23 cellular contexts compared by ENCODE assay signal in genomic region chr7:70047891-70048448, GRCh38.
DNase-seq lines count a peak whose midpoint lies in the region; ATAC-seq, FAIRE-seq and TF ChIP-seq lines count a peak whose summit lies in the region.
"Had no signal": no experiment of that assay in that cellular context is flagged by ENCODE, and none has a peak within 500 bp of the region (broad histone marks: within the 10 kb centered on the region; RNA-seq: fewer than 3 reads in every experiment).

No MANE protein-coding gene starts in this region.

- intact Hi-C loops in naive thymus-derived CD4-positive, alpha-beta T cell (cut with micrococcal nuclease), result no loop called here

- H3K36me3 ChIP-seq in HUES64 (ENCODE audit: insufficient read depth, low read length) (no peaks in the 10 kb centered on the region), H1 (ENCODE audit: control insufficient read depth in 2 of 4, insufficient read depth in 4 of 4, low read length in 3 of 4) (no peaks in the 10 kb centered on the region), lung (ENCODE audit: control insufficient read depth in 2 of 2, insufficient read depth in 2 of 2, low read length in 2 of 2) (no peaks in the 10 kb centered on the region)
- no peaks in the 10 kb centered on the region for H3K36me3 ChIP-seq in naive thymus-derived CD4-positive, alpha-beta T cell (ENCODE audit: control insufficient read depth in 2 of 3, insufficient read depth in 3 of 3, low read length in 3 of 3)
- H3K36me3 ChIP-seq: BE2C, MG63, Peyer's patch had no signal

- no peaks in the 10 kb centered on the region for H3K23me2 ChIP-seq in H1 (ENCODE audit: low read depth, low read length)

- CTCF ChIA-PET in H1 (lab: Charles Lee; ENCODE audit: partially characterized antibody), result interaction anchor here (1.1 to 1.5 kb wide), 2 partner anchors 11 to 113 kb away, joined by 3 to 4 read pairs; no protein-coding TSS in a partner anchor
- CTCF ChIA-PET in naive thymus-derived CD4-positive, alpha-beta T cell (lab: Charles Lee), result no interaction called here

- ATAC-seq in lung (ENCODE audit: insufficient read depth, low FRiP score), result peak; percentile 34
- no peak for ATAC-seq in naive thymus-derived CD4-positive, alpha-beta T cell
- no peak for ATAC-seq in HG02678 (IDR thresholded peaks at IDR 0.05; ENCODE audit: unreplicated experiment)
- ATAC-seq: HepG2, K562 had no signal

- H2BK12ac ChIP-seq in H1 (ENCODE audit: low read depth, low read length), result no peak overlapping the region

- peak in 1 of 2 experiments; percentile 44; a peak in 1 of 3 replicates for TF ChIP-seq EP300 in H1 (IDR thresholded peaks at IDR 0.05; ENCODE audit: borderline replicate concordance in 1 of 2, low read depth in 2 of 2, low read length in 2 of 2)

- H3K4me1 ChIP-seq in HUES64 (ENCODE audit: insufficient read depth, low read length) (peaks cover 15% of the 10 kb centered on the region), H1 (replicated peaks in 1 of 4; ENCODE audit: control insufficient read depth in 3 of 4, insufficient read depth in 4 of 4, low read length in 3 of 4) (peaks cover 1 to 11% (median 5%) of the 10 kb centered on the region in 4 experiments; a peak in 5 of 7 replicates), lung (ENCODE audit: control insufficient read depth in 2 of 2, insufficient read depth in 2 of 2, low read length in 2 of 2) (no peaks in the 10 kb centered on the region)
- H3K4me1 ChIP-seq in naive thymus-derived CD4-positive, alpha-beta T cell (ENCODE audit: control insufficient read depth in 2 of 2, insufficient read depth in 2 of 2, low read length in 2 of 2), result no peaks in the 10 kb centered on the region

- no peaks in the 10 kb centered on the region for H3K36me3 Mint-ChIP-seq in naive thymus-derived CD4-positive, alpha-beta T cell

- H2AK5ac ChIP-seq in H1 (ENCODE audit: low read depth, low read length), result no peak overlapping the region

- no peak overlapping the region for H3K14ac ChIP-seq in H1 (ENCODE audit: insufficient read length)

- no peak overlapping the region for H3K4me3 Mint-ChIP-seq in naive thymus-derived CD4-positive, alpha-beta T cell

- peak; percentile 17 for DNase-seq in GM13977 (ENCODE audit: low spot score)
- DNase-seq in H1 (ENCODE audit: low read depth in 1 of 2, low spot score in 2 of 2), result no peak
- DNase-seq in lung (ENCODE audit: low spot score), result peak; percentile 30
- no peak for DNase-seq in naive thymus-derived CD4-positive, alpha-beta T cell
- DNase-seq in activated CD8-positive, alpha-beta memory T cell treated with anti-CD3 and anti-CD28 coated beads, Interleukin-2, amount 50 U/mL, for 48 hours, result no peak
- no peak for DNase-seq in activated CD4-positive, alpha-beta T cell treated with anti-CD3 and anti-CD28 coated beads, Interleukin-2, amount 50 U/mL, for 48 hours
- DNase-seq: BE2C, DMS53, EL, GF-D8, HCEC 1CT, MG63, NCI-H1048, NCI-H1436, NCI-H187 treated with DMSO at 0.1 percent for 48 hours, NCI-H2107, NCI-H82, Peyer's patch had no signal

- H2BK15ac ChIP-seq in H1 (ENCODE audit: low read length), result no peak overlapping the region

- TF ChIP-seq CTCF in GM13977 (IDR thresholded peaks at IDR 0.05; ENCODE audit: extremely low read depth, insufficient read depth, missing control alignments) (no peak), H1 (IDR thresholded peaks at IDR 0.05; ENCODE audit: control extremely low read depth in 1 of 3, insufficient read depth in 1 of 3, low read depth in 1 of 3, low read length in 3 of 3) (no peak), lung (IDR thresholded peaks at IDR 0.05; ENCODE audit: control extremely low read depth, extremely low read depth) (no peak)

- no peak overlapping the region for H4K5ac ChIP-seq in H1 (ENCODE audit: insufficient read length, low read depth, low read length)

- TF ChIP-seq RAD21 in H1 (IDR thresholded peaks at IDR 0.05 in 1 of 2, conservative IDR thresholded peaks at IDR 0.05 in 1 of 2; ENCODE audit: low read depth in 2 of 2, low read length in 2 of 2), result no peak

- POLR2A ChIA-PET in H1 (lab: Charles Lee; ENCODE audit: partially characterized antibody), result interaction anchor here (0.9 to 1.6 kb wide), 2 partner anchors 14 to 57 kb away, joined by 3 read pairs; no protein-coding TSS in a partner anchor
- POLR2A ChIA-PET in naive thymus-derived CD4-positive, alpha-beta T cell (lab: Charles Lee), result no interaction called here

- 59% methylated on average over 3 of the region's 3 CpGs for WGBS in HUES64
- WGBS in H1 (ENCODE audit: extremely low coverage in 1 of 2, insufficient coverage in 1 of 2, insufficient read length in 1 of 2, insufficient replicate concordance in 2 of 2, low coverage in 1 of 2, low lambda C conversion rate in 2 of 2, missing lambda C conversion rate in 1 of 2), 2 experiments, result 57% methylated on average over 3 of the region's 3 CpGs; no CpG with 5 or more reads in 1 of the 2 experiments
- 46 to 50% methylated on average over 3 of the region's 3 CpGs for WGBS in lung, 2 donors

- H4K91ac ChIP-seq in H1 (replicated peaks; ENCODE audit: insufficient read length, low read length), result no peak overlapping the region

- H3K4me1 Mint-ChIP-seq in naive thymus-derived CD4-positive, alpha-beta T cell, result no peaks in the 10 kb centered on the region

- H3K4me2 ChIP-seq in H1 (ENCODE audit: insufficient read depth in 1 of 2, low read depth in 2 of 2, low read length in 2 of 2), result no peak overlapping the region

- H3K27me3 Mint-ChIP-seq in naive thymus-derived CD4-positive, alpha-beta T cell, result peaks cover 0 to 3% (median 0%) of the 10 kb centered on the region in 5 donors

- H3K79me2 ChIP-seq in H1 (ENCODE audit: control insufficient read depth in 1 of 2, insufficient read depth in 2 of 2, low read length in 2 of 2), result no peaks in the 10 kb centered on the region

- in situ Hi-C loops in GM13977 (cut with MboI; ENCODE audit: low pct_unique_long_range_greater_than_20kb, low sequenced_read_pairs, unreplicated experiment), result no loop called here

- H2AFZ ChIP-seq in H1 (ENCODE audit: low read length), result no peak overlapping the region

- no peaks in the 10 kb centered on the region for H3K79me1 ChIP-seq in H1 (ENCODE audit: low read depth, low read length)

- no peak overlapping the region for H3K4ac ChIP-seq in H1 (replicated peaks; ENCODE audit: insufficient read length, low read depth, low read length)

- no peak overlapping the region for H3K9ac ChIP-seq in HUES64 (ENCODE audit: low read depth, low read length)
- H3K9ac ChIP-seq in H1 (replicated peaks in 1 of 4; ENCODE audit: extremely low read depth in 1 of 4, low read depth in 3 of 4, low read length in 3 of 4), result no peak overlapping the region

- peak; percentile 66 for FAIRE-seq in H1 (lab: Jason Lieb, UNC)
- FAIRE-seq: D721Med, HepG2, K562 had no signal

- TF ChIP-seq POLR2A in H1 (IDR thresholded peaks at IDR 0.05; ENCODE audit: control extremely low read depth in 1 of 2, low read depth in 2 of 2, low read length in 2 of 2), result no peak

- no peak overlapping the region for H3K27ac Mint-ChIP-seq in naive thymus-derived CD4-positive, alpha-beta T cell

- H2BK120ac ChIP-seq in H1 (replicated peaks; ENCODE audit: low read depth, low read length), result no peak overlapping the region

- no peak overlapping the region for H3K18ac ChIP-seq in H1 (ENCODE audit: extremely low read depth, low read length)

- no peak overlapping the region for H3K4me3 ChIP-seq in HUES64 (ENCODE audit: low read length)
- H3K4me3 ChIP-seq in H1 (ENCODE audit: extremely low read depth in 1 of 4, insufficient read depth in 2 of 4, low read depth in 3 of 4, low read length in 4 of 4), result no peak overlapping the region
- H3K4me3 ChIP-seq in lung, result no peak overlapping the region
- H3K4me3 ChIP-seq in naive thymus-derived CD4-positive, alpha-beta T cell (ENCODE audit: low read length), result no peak overlapping the region
- H3K4me3 ChIP-seq: K562, MG63, Peyer's patch had no signal

- no peaks in the 10 kb centered on the region for H4K20me1 ChIP-seq in H1 (replicated peaks in 1 of 2; ENCODE audit: control insufficient read depth in 1 of 2, insufficient read depth in 2 of 2, low read length in 2 of 2)

- no peak overlapping the region for H2BK20ac ChIP-seq in H1 (ENCODE audit: low read length)

- H3K23ac ChIP-seq in H1 (ENCODE audit: insufficient read length), result no peak overlapping the region

- H3K56ac ChIP-seq in H1 (replicated peaks; ENCODE audit: insufficient read length, low read depth, low read length), result no peak overlapping the region

- H4K8ac ChIP-seq in H1 (ENCODE audit: extremely low read depth, insufficient read depth, low read length), result no peak overlapping the region

- H3K9me3 Mint-ChIP-seq in naive thymus-derived CD4-positive, alpha-beta T cell, result peaks cover 0 to 4% (median 0%) of the 10 kb centered on the region in 11 donors

- H3K9me3 ChIP-seq in HUES64 (ENCODE audit: insufficient read depth, low read depth, low read length) (no peaks in the 10 kb centered on the region), H1 (ENCODE audit: insufficient read depth in 2 of 2, low read depth in 1 of 2, low read length in 1 of 2) (no peaks in the 10 kb centered on the region), lung (ENCODE audit: control insufficient read depth in 2 of 2, insufficient read depth in 1 of 2, low read length in 1 of 2) (no peaks in the 10 kb centered on the region)
- no peaks in the 10 kb centered on the region for H3K9me3 ChIP-seq in naive thymus-derived CD4-positive, alpha-beta T cell (ENCODE audit: control insufficient read depth in 2 of 3, low read length in 3 of 3)
- H3K9me3 ChIP-seq: BE2C, MG63, Peyer's patch had no signal

- H2BK5ac ChIP-seq in H1 (ENCODE audit: low read depth, low read length), result no peak overlapping the region

- H3K27ac ChIP-seq in HUES64 (ENCODE audit: low read depth, low read length) (peak overlapping the region; percentile 58; the same call in 1 of the 2 replicates), H1 (ENCODE audit: low read depth, low read length) (peak overlapping the region; percentile 16; the same call in 1 of the 2 replicates), lung (ENCODE audit: low read depth in 1 of 2, low read length in 1 of 2) (no peak overlapping the region)
- H3K27ac ChIP-seq in naive thymus-derived CD4-positive, alpha-beta T cell (ENCODE audit: low read depth, low read length), result no peak overlapping the region
- H3K27ac ChIP-seq: Peyer's patch had no signal

- no peaks in the 10 kb centered on the region for H3K27me3 ChIP-seq in HUES64 (ENCODE audit: insufficient read depth, low read length)
- H3K27me3 ChIP-seq in H1 (replicated peaks in 1 of 4; ENCODE audit: control insufficient read depth in 3 of 4, extremely low read depth in 1 of 4, insufficient read depth in 3 of 4, low read length in 3 of 4), result no peaks in the 10 kb centered on the region
- no peaks in the 10 kb centered on the region for H3K27me3 ChIP-seq in lung (ENCODE audit: control insufficient read depth, insufficient read depth)
- H3K27me3 ChIP-seq in naive thymus-derived CD4-positive, alpha-beta T cell (ENCODE audit: control insufficient read depth in 2 of 2, insufficient read depth in 2 of 2, low read length in 2 of 2), result no peaks in the 10 kb centered on the region
- H3K27me3 ChIP-seq: BE2C, MG63, Peyer's patch had no signal

TF ChIP-seq in H1, 55 proteins besides CTCF, POLR2A, EP300 and RAD21 (continues in another document):
- no peak for TF ChIP-seq EZH2 (IDR thresholded peaks at IDR 0.05; ENCODE audit: low read depth, low read length, severe bottlenecking)
- TF ChIP-seq SP1 (IDR thresholded peaks at IDR 0.05; ENCODE audit: low read depth, low read length), result 0 out of 2 replicates have a peak, but pooled peaks have one; percentile 9
- TF ChIP-seq CHD1 (IDR thresholded peaks at IDR 0.05; ENCODE audit: low read depth, low read length), result no peak
- no peak for TF ChIP-seq SP4 (IDR thresholded peaks at IDR 0.05; ENCODE audit: low read length)

Comparison
In these comparisons a context has a peak if more than half of its experiments do, and no peak if none do; other contexts are left out.
1. DNase-seq: peak in GM13977 (single experiment) and lung (single experiment); none in H1 (0 of 2), naive thymus-derived CD4-positive, alpha-beta T cell (0 of 9), activated CD8-positive, alpha-beta memory T cell treated with anti-CD3 and anti-CD28 coated beads, Interleukin-2, amount 50 U/mL, for 48 hours (single experiment) and activated CD4-positive, alpha-beta T cell treated with anti-CD3 and anti-CD28 coated beads, Interleukin-2, amount 50 U/mL, for 48 hours (0 of 2).
2. H3K27ac ChIP-seq: peak in HUES64 (single experiment) and H1 (single experiment); none in lung (0 of 2) and naive thymus-derived CD4-positive, alpha-beta T cell (single experiment).